Comparison of ENCODE assay signal across 9 cellular contexts in genomic region chr2:160278101-160278888, GRCh38.
DNase-seq lines count a peak whose midpoint lies in the region; ATAC-seq and TF ChIP-seq lines count a peak whose summit lies in the region.
"Had no signal": no experiment of that assay in that cellular context is flagged by ENCODE, and none has a peak within 500 bp of the region (broad histone marks: within the 10 kb centered on the region; RNA-seq: fewer than 3 reads in every experiment).

No MANE protein-coding gene starts in this region.

- TF ChIP-seq CTCF in heart right ventricle (IDR thresholded peaks at IDR 0.05) (no peak), type B pancreatic cell (conservative IDR thresholded peaks at IDR 0.05) (no peak)

- WGBS in heart right ventricle, 2 donors, result 83 to 85% methylated on average over 9 of the region's 9 CpGs

- no peaks in the 10 kb centered on the region for H3K9me3 Mint-ChIP-seq in effector memory CD8-positive, alpha-beta T cell
- H3K9me3 Mint-ChIP-seq in type B pancreatic cell, result no peaks in the 10 kb centered on the region

- peaks cover 0 to 50% (median 23%) of the 10 kb centered on the region in 9 donors for H3K4me1 ChIP-seq in heart right ventricle

- peak in 5 of 8 donors; percentile 41 to 71 (median 54) for ATAC-seq in heart right ventricle
- no peak for ATAC-seq in Right ventricle myocardium inferior
- ATAC-seq in HG03095 (IDR thresholded peaks at IDR 0.05; ENCODE audit: unreplicated experiment), result peak; percentile 96
- ATAC-seq in effector memory CD8-positive, alpha-beta T cell (replicated peaks), result no peak
- no peak for ATAC-seq in HG03025 (IDR thresholded peaks at IDR 0.05; ENCODE audit: low FRiP score, unreplicated experiment)

- no peaks in the 10 kb centered on the region for H3K9me3 ChIP-seq in heart right ventricle

- no peaks in the 10 kb centered on the region for H3K27me3 ChIP-seq in heart right ventricle

- peaks cover 0 to 100% (median 36%) of the 10 kb centered on the region in 9 donors for H3K36me3 ChIP-seq in heart right ventricle

- no peaks in the 10 kb centered on the region for H3K27me3 Mint-ChIP-seq in effector memory CD8-positive, alpha-beta T cell
- H3K27me3 Mint-ChIP-seq in type B pancreatic cell, result no peaks in the 10 kb centered on the region

- no peak overlapping the region for H3K4me3 ChIP-seq in heart right ventricle

- H3K27ac ChIP-seq in heart right ventricle, result peak overlapping the region in 8 of 10 donors; percentile 5 to 51 (median 24)

- peak overlapping the region; percentile 33 to 89 for H3K27ac Mint-ChIP-seq in effector memory CD8-positive, alpha-beta T cell
- peak overlapping the region; percentile 39 for H3K27ac Mint-ChIP-seq in type B pancreatic cell

- H3K4me1 Mint-ChIP-seq in effector memory CD8-positive, alpha-beta T cell (ENCODE audit: low read depth in 2 of 2), result peaks cover 7 to 17% of the 10 kb centered on the region in 2 donors
- H3K4me1 Mint-ChIP-seq in type B pancreatic cell (ENCODE audit: unreplicated experiment), result peaks cover 14% of the 10 kb centered on the region

- intact Hi-C loops in heart right ventricle (cut with DNase I), result loop anchor here in 1 of 10 donors (10.0 kb wide), 1 partner anchor 217 kb away; the partner anchor contains the start of gene RBMS1
- intact Hi-C loops in Right ventricle myocardium inferior (cut with DNase I), result loop anchor here (5.0 to 10.0 kb wide), 2 partner anchors 129 to 637 kb away; no protein-coding TSS in a partner anchor

- H3K36me3 Mint-ChIP-seq in effector memory CD8-positive, alpha-beta T cell (ENCODE audit: insufficient read depth), result peaks cover 66% of the 10 kb centered on the region
- H3K36me3 Mint-ChIP-seq in type B pancreatic cell, result peaks cover 59% of the 10 kb centered on the region

- H3K4me3 Mint-ChIP-seq in effector memory CD8-positive, alpha-beta T cell, result no peak overlapping the region
- H3K4me3 Mint-ChIP-seq in type B pancreatic cell, result no peak overlapping the region

- DNase-seq in heart right ventricle (no peak), Right ventricle myocardium inferior (ENCODE audit: missing footprints) (no peak), type B pancreatic cell (ENCODE audit: extremely low spot score, unreplicated experiment) (no peak), NCI-H2081 treated with DMSO at 0.1 percent for 48 hours (lab: John Stamatoyannopoulos, UW) (no peak), hypothalamus (lab: John Stamatoyannopoulos, UW) (no peak)
- DNase-seq in effector memory CD8-positive, alpha-beta T cell, result no peak
- DNase-seq: activated CD4-positive, CD25-positive, alpha-beta regulatory T cell treated with anti-CD3 and anti-CD28 coated beads, Interleukin-2, amount 50 U/mL, for 72 hours had no signal

Comparison
In these comparisons a context has a peak if more than half of its experiments do, and no peak if none do; other contexts are left out.
1. ATAC-seq: peak in heart right ventricle (5 of 8) and HG03095 (single experiment); none in Right ventricle myocardium inferior (single experiment), effector memory CD8-positive, alpha-beta T cell (single experiment) and HG03025 (single experiment).